Comparison of ENCODE assay signal across 8 cellular contexts in the genomic region with DNA sequence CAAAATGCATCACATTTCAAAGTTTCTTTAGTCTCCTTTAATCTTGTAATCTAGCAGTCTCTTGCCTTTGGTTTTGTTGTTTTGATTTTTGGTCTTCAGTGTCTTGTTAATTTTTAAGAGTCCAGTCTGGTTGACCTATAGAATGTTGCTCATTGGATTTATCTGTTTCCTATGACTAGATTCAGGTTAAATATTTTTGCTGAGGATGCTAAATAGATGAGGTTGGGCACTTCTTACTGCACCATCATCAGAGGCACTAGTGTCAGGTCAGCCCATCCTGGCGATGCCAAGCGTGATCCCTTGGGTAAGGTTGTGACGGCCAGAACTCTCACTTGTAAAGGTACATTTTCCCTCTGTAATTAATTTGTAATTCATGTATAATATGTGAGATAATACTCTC.
"Had no signal": no experiment of that assay in that cellular context is flagged by ENCODE, and none has a peak within 500 bp of the region (broad histone marks: within the 10 kb centered on the region; RNA-seq: fewer than 3 reads in every experiment).

No MANE protein-coding gene starts in this region.

- H3K4me2 ChIP-seq: GM23338, KMS-11 had no signal

- H3K27ac Mint-ChIP-seq: GM23338 had no signal

- H3K27ac ChIP-seq: KMS-11 had no signal

- H3K4me3 ChIP-seq: GM23338 had no signal

- H3K4me3 Mint-ChIP-seq: GM23338, H9 had no signal

- ATAC-seq: GM23338 had no signal

- H3K9ac ChIP-seq: KMS-11 had no signal

- DNase-seq: H9, HCEC 1CT, KBM-7 had no signal

- H2AFZ ChIP-seq: GM23338 had no signal

- H3K9me3 Mint-ChIP-seq: GM23338, H9 had no signal

- FAIRE-seq: H1, H54, HTR-8/SVneo had no signal
